9 cellular contexts compared by ENCODE assay signal in the genomic region with DNA sequence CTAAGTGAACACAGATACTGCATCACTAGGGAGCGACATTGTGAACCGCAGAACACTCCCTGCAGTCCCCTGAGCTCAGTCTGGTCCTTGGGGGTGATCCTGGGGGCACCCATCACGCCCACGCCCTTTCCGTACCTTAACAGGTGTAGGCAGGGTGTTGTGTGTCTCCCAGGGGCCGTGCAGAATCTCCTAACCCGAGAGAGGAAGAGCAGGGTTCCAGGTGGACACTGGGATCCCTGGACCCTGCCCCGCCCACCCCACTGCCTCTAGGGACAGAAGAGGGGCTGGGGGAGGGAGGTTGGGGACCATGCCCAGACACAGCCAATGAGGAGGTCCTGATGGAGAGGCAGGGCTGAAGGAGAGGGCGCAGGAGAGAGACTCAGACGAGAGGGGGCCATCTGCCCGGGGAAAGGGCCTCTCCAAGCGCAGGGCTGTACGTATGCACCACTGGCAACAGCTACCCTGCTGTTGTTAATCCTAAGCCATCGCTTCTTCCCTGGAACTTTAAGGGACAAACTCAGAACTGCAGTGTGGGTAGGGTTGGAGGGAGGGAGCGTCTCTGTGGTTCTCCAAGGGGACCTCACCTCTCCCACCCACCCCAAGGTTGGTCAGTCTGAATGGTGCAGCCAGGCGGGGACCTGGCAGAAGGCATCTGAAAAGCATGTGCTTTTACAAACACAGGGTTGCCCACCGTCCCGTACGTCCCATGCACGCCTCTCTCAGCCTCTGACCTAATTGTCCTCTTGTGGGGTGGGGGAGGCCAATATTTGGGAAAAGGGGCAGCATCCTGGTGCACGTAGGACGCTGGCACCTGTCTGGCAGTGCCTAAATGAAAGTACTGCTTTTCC. TPM values are rescaled to one million over a fixed set of nuclear protein-coding genes. Genes with fewer than 3 reads are reported as not detected.
DNase-seq lines count a peak whose midpoint lies in the region; ATAC-seq and TF ChIP-seq lines count a peak whose summit lies in the region.
"Had no signal": no experiment of that assay in that cellular context is flagged by ENCODE, and none has a peak within 500 bp of the region (broad histone marks: within the 10 kb centered on the region; RNA-seq: fewer than 3 reads in every experiment).

No MANE protein-coding gene starts in this region.

- H3K27me3 ChIP-seq in mucosa of rectum (ENCODE audit: control insufficient read depth in 2 of 2, insufficient read depth in 2 of 2, low read length in 2 of 2) (no peaks in the 10 kb centered on the region), tibial nerve (no peaks in the 10 kb centered on the region)

- WGBS in tibial nerve, 2 donors, result 53 to 56% methylated on average over 20 to 22 of the region's 22 CpGs

- intact Hi-C loops in activated CD8-positive, alpha-beta T cell treated with anti-CD3 and anti-CD28 coated beads for 36 hours (cut with micrococcal nuclease), result no loop called here

- ATAC-seq in GM19395 (IDR thresholded peaks at IDR 0.05; ENCODE audit: unreplicated experiment) (peak; percentile 33), GM21576 (IDR thresholded peaks at IDR 0.05; ENCODE audit: unreplicated experiment) (no peak)
- ATAC-seq in activated CD8-positive, alpha-beta T cell treated with anti-CD3 and anti-CD28 coated beads for 36 hours, result peak; percentile 53

- no peaks in the 10 kb centered on the region for H3K9me3 ChIP-seq in mucosa of rectum (ENCODE audit: control insufficient read depth in 2 of 2, low read length in 2 of 2)
- H3K9me3 ChIP-seq in tibial nerve, result no peaks in the 10 kb centered on the region

- H3K36me3 ChIP-seq in mucosa of rectum (ENCODE audit: control insufficient read depth in 2 of 2, insufficient read depth in 2 of 2, low read length in 2 of 2) (no peaks in the 10 kb centered on the region), tibial nerve (no peaks in the 10 kb centered on the region)

- no peak for TF ChIP-seq POLR2A in tibial nerve (IDR thresholded peaks at IDR 0.05)

- TF ChIP-seq EP300 in tibial nerve (IDR thresholded peaks at IDR 0.05), result no peak

- peak overlapping the region; percentile 19 to 60 for H3K9ac ChIP-seq in mucosa of rectum (ENCODE audit: low read depth in 1 of 2, low read length in 2 of 2)

- H3K27ac ChIP-seq in mucosa of rectum (ENCODE audit: low read depth in 2 of 2, low read length in 2 of 2) (peak overlapping the region in 1 of 2 donors; percentile 23), tibial nerve (no peak overlapping the region)

- no peak for TF ChIP-seq CTCF in activated CD8-positive, alpha-beta T cell treated with anti-CD3 and anti-CD28 coated beads for 36 hours (IDR thresholded peaks at IDR 0.05)
- TF ChIP-seq CTCF in tibial nerve (IDR thresholded peaks at IDR 0.05), result no peak

- no peaks in the 10 kb centered on the region for H3K27me3 Mint-ChIP-seq in IgD-negative memory B cell
- no peaks in the 10 kb centered on the region for H3K27me3 Mint-ChIP-seq in activated CD8-positive, alpha-beta T cell treated with anti-CD3 and anti-CD28 coated beads for 36 hours

- DNase-seq in activated CD8-positive, alpha-beta T cell treated with anti-CD3 and anti-CD28 coated beads for 36 hours, result peak; percentile 82
- no peak for DNase-seq in tibial nerve (ENCODE audit: low spot score in 2 of 2)
- no peak for DNase-seq in NCI-H1092 (lab: John Stamatoyannopoulos, UW)
- DNase-seq in CD1c-positive myeloid dendritic cell (ENCODE audit: extremely low spot score), result no peak

- peak overlapping the region; percentile 94 to 98 (median 98) for H3K4me3 Mint-ChIP-seq in IgD-negative memory B cell
- H3K4me3 Mint-ChIP-seq in activated CD8-positive, alpha-beta T cell treated with anti-CD3 and anti-CD28 coated beads for 36 hours, result peak overlapping the region; percentile 96

- H3K36me3 Mint-ChIP-seq in IgD-negative memory B cell, result no peaks in the 10 kb centered on the region
- peaks cover 18% of the 10 kb centered on the region for H3K36me3 Mint-ChIP-seq in activated CD8-positive, alpha-beta T cell treated with anti-CD3 and anti-CD28 coated beads for 36 hours (ENCODE audit: low read depth)

- H3K4me3 ChIP-seq in mucosa of rectum (ENCODE audit: low read length in 2 of 2) (peak overlapping the region; percentile 30 to 71), tibial nerve (peak overlapping the region in 2 of 4 donors; percentile 31 to 50)

- CTCF ChIA-PET in activated CD8-positive, alpha-beta T cell treated with anti-CD3 and anti-CD28 coated beads for 36 hours (lab: Charles Lee), result no interaction called here

- H3K9me3 Mint-ChIP-seq in IgD-negative memory B cell, result no peaks in the 10 kb centered on the region
- peaks cover 2% of the 10 kb centered on the region for H3K9me3 Mint-ChIP-seq in activated CD8-positive, alpha-beta T cell treated with anti-CD3 and anti-CD28 coated beads for 36 hours

- peak overlapping the region; percentile 95 to 100 (median 99) for H3K27ac Mint-ChIP-seq in IgD-negative memory B cell
- H3K27ac Mint-ChIP-seq in activated CD8-positive, alpha-beta T cell treated with anti-CD3 and anti-CD28 coated beads for 36 hours, result peak overlapping the region; percentile 99

- H3K4me1 ChIP-seq in mucosa of rectum (ENCODE audit: control insufficient read depth in 2 of 2, insufficient read depth in 2 of 2, low read length in 2 of 2), result no peaks in the 10 kb centered on the region
- no peaks in the 10 kb centered on the region for H3K4me1 ChIP-seq in tibial nerve

- POLR2A ChIA-PET in activated CD8-positive, alpha-beta T cell treated with anti-CD3 and anti-CD28 coated beads for 36 hours (lab: Charles Lee), result no interaction called here

- H3K4me1 Mint-ChIP-seq in IgD-negative memory B cell, result peaks cover 8 to 11% (median 10%) of the 10 kb centered on the region in 3 donors
- peaks cover 10% of the 10 kb centered on the region for H3K4me1 Mint-ChIP-seq in activated CD8-positive, alpha-beta T cell treated with anti-CD3 and anti-CD28 coated beads for 36 hours (ENCODE audit: low read depth)

RNA-seq across cellular contexts. Expression of a gene that starts 2.4 kb away (rescaled TPM):
- polyA plus RNA-seq in IgD-negative memory B cell, result 206 TPM
- total RNA-seq in activated CD8-positive, alpha-beta T cell treated with anti-CD3 and anti-CD28 coated beads for 36 hours, result 10 to 100 TPM; 27.5 to 28.3 TPM
- 1 to 10 TPM in 3 of 4 donors, under 1 TPM in 1; 0.84 to 2.8 (median 1.2) TPM for total RNA-seq in tibial nerve
- total RNA-seq: epithelial cell of proximal tubule had no signal

RNA-seq across cellular contexts. Expression of a gene that starts 56.9 kb away (rescaled TPM):
- polyA plus RNA-seq in IgD-negative memory B cell, result 58.8 TPM
- 10 to 100 TPM; 82.8 to 85.5 TPM for total RNA-seq in activated CD8-positive, alpha-beta T cell treated with anti-CD3 and anti-CD28 coated beads for 36 hours
- total RNA-seq in tibial nerve, result 100 to 1,000 TPM in 1 of 4 donors, 10 to 100 TPM in 3; 58.3 to 139 (median 72.6) TPM

Comparison
In these comparisons a context has a peak if more than half of its experiments do, and no peak if none do; other contexts are left out.
1. RNA of a gene that starts 2.4 kb away (total RNA-seq): 27.5 to 28.3 TPM in activated CD8-positive, alpha-beta T cell treated with anti-CD3 and anti-CD28 coated beads for 36 hours; 0.84 to 2.8 TPM in tibial nerve; every median in the first group is over 4 times any median in the second.